In the genomic region with DNA sequence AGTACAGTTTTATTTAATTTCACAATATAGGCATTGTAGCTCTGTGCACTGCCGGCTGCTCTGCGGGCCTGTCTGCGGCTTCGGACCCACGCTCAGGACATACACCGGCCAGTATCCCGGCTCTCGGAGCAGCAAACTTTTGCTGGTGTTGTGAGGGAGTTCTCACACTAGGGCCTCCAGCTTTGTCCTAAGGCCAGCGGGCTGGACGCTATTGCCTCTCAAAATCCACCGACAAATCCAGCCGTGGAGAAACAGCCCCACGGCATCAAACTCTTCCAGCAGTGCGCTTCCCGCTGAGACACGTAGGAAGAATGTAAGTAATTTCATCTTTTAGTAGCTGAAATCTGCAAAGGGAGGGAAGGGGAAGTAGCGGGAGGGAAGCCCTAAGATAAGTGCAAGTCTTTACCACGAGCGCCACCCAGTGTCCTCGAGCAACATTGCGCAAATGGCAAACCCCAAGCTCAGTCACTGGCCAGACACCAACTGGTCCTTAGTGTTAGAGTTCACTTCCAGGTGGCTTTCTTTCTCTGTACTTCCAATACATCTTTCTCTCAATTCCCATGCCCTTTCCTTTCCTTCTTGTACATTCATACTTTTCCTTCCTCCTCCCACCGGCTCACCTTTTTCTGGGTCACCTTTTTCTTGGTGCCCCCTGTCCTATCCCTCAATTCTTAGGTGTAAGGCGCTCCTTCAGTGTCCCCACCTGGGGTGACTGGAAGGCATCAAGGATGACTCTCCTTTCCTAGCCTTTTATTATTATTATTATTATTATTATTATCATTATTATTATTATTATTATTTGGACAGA, we compare ENCODE assay signal across 8 cellular contexts. TPM values are rescaled to one million over a fixed set of nuclear protein-coding genes. Genes with fewer than 3 reads are reported as not detected.
DNase-seq lines count a peak whose midpoint lies in the region; ATAC-seq and TF ChIP-seq lines count a peak whose summit lies in the region.

No MANE protein-coding gene starts in this region.

- H3K36me3 ChIP-seq in WERI-Rb-1: no peaks in the 10 kb centered on the region
- H3K36me3 ChIP-seq in kidney epithelial cell (ENCODE audit: control insufficient read depth, insufficient read depth, low read length): no peaks in the 10 kb centered on the region

- no peak overlapping the region for H3K27ac ChIP-seq in WERI-Rb-1
- H3K27ac ChIP-seq in caudate nucleus (ENCODE audit: low read depth, low read length): no peak overlapping the region

- H3K9me3 ChIP-seq in WERI-Rb-1 (ENCODE audit: severe bottlenecking): no peaks in the 10 kb centered on the region

- H3K27me3 ChIP-seq in WERI-Rb-1 (ENCODE audit: insufficient read depth, low read depth, severe bottlenecking) (no peaks in the 10 kb centered on the region), kidney epithelial cell (ENCODE audit: control insufficient read depth, insufficient read depth, low read length) (peaks cover 50% of the 10 kb centered on the region)

- H3K4me3 ChIP-seq in WERI-Rb-1 (ENCODE audit: low read depth, low read length) (peak overlapping the region; percentile 47), kidney epithelial cell (ENCODE audit: low read depth, low read length) (no peak overlapping the region)

- ATAC-seq in HG02852 (IDR thresholded peaks at IDR 0.05; ENCODE audit: unreplicated experiment): peak; percentile 94

- DNase-seq in NK-92 treated with Interleukin-12 subunit alpha and Interleukin-12 subunit beta, amount 100 ng/mL, for 24 hours (lab: John Stamatoyannopoulos, UW): peak; percentile 41
- DNase-seq in NK-92 (lab: John Stamatoyannopoulos, UW; ENCODE audit: unreplicated experiment) (no peak), NCI-H2081 (lab: John Stamatoyannopoulos, UW) (peak; percentile 91 to 95), WERI-Rb-1 (peak; percentile 73), caudate nucleus (lab: John Stamatoyannopoulos, UW) (peak in 55 of 61 donors; percentile 8 to 89 (median 61)), kidney epithelial cell (ENCODE audit: low read depth) (peak; percentile 25)
- DNase-seq in stimulated activated CD4-positive, alpha-beta T cell treated with anti-CD3 and anti-CD28 coated beads, Interleukin-1b, Interleukin-23, amount 100 ng/mL, for 24 hours (ENCODE audit: low read depth in 4 of 4, low spot score in 1 of 4): peak; percentile 41 to 53 (median 45)

- TF ChIP-seq CTCF in WERI-Rb-1 (IDR thresholded peaks at IDR 0.05; ENCODE audit: low read depth, low read length): peak; percentile 95
- TF ChIP-seq CTCF in kidney epithelial cell (IDR thresholded peaks at IDR 0.05; ENCODE audit: insufficient read depth, low read length, poor library complexity, severe bottlenecking): peak; percentile 88

RNA-seq across cellular contexts. Expression of a gene that starts 3.0 kb away (rescaled TPM):
- not detected in 2 replicates for total RNA-seq in kidney epithelial cell

RNA-seq across cellular contexts. Expression of a gene that starts 22.3 kb away (rescaled TPM):
- total RNA-seq in kidney epithelial cell: not detected in 2 replicates
